ENCODE assay signal across 14 cellular contexts in the genomic region with DNA sequence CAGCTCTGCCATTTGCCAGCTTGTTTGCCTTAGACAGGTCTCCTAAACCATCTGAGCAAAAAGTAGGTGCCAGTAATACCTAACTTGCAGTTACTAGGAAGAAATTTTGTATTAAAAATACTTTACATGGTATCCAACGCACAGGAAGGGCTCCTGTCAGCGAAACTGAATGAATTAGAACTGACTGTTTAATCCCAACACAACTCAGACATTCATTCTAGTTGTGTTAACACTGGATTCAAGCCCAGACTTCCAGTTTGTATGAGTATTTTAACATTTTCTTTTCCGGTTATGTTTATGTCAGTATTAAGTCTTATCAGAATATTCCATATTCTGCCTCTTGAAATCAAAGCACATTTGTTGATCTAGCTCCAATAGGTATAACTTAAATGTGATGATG.
"Had no signal": no experiment of that assay in that cellular context is flagged by ENCODE, and none has a peak within 500 bp of the region (broad histone marks: within the 10 kb centered on the region; RNA-seq: fewer than 3 reads in every experiment).

No MANE protein-coding gene starts in this region.

- DNase-seq: activated B cell treated with CpG ODN at 0.5 μM for 24 hours; activated CD4-positive, alpha-beta T cell treated with anti-CD3 and anti-CD28 coated beads, Interleukin-2, amount 10 ng/mL, durations not matched to agents 7 days and 5 days; activated CD8-positive, alpha-beta memory T cell treated with anti-CD3 and anti-CD28 coated beads for 24 hours; activated naive CD4-positive, alpha-beta T cell treated with anti-CD3 and anti-CD28 coated beads, Interleukin-2, amount 10 ng/mL, durations not matched to agents 7 days and 5 days; esophagus squamous epithelium; gastrocnemius medialis; midbrain; naive B cell; sigmoid colon; stimulated activated CD4-positive, alpha-beta T cell treated with anti-CD3 and anti-CD28 coated beads, Interleukin-2, amount 100 ng/mL, for 24 hours; stimulated activated naive B cell treated with anti-CD40 and anti-IgM and Interleukin-4, amounts not matched to agents 10 μg/mL and 1 μg/mL and 100 μg/mL, for 72 hours; upper lobe of left lung had no signal

- H3K36me3 ChIP-seq: esophagus squamous epithelium, gastrocnemius medialis, prostate gland, sigmoid colon, upper lobe of left lung had no signal

- ATAC-seq: gastrocnemius medialis; stimulated activated naive B cell treated with anti-CD40 and anti-IgM and Interleukin-4, amounts not matched to agents 10 μg/mL and 1 μg/mL and 100 μg/mL, for 72 hours had no signal

- H3K9me3 ChIP-seq: esophagus squamous epithelium, gastrocnemius medialis, prostate gland, sigmoid colon, upper lobe of left lung had no signal

- H3K4me1 ChIP-seq: esophagus squamous epithelium, gastrocnemius medialis, prostate gland, sigmoid colon, upper lobe of left lung had no signal

- H3K27ac ChIP-seq: esophagus squamous epithelium, gastrocnemius medialis, prostate gland, sigmoid colon, SK-N-MC, upper lobe of left lung had no signal

- H3K4me3 ChIP-seq: esophagus squamous epithelium, gastrocnemius medialis, prostate gland, sigmoid colon, SK-N-MC, upper lobe of left lung had no signal
